ENCODE assay signal across 1 cellular context in the genomic region with DNA sequence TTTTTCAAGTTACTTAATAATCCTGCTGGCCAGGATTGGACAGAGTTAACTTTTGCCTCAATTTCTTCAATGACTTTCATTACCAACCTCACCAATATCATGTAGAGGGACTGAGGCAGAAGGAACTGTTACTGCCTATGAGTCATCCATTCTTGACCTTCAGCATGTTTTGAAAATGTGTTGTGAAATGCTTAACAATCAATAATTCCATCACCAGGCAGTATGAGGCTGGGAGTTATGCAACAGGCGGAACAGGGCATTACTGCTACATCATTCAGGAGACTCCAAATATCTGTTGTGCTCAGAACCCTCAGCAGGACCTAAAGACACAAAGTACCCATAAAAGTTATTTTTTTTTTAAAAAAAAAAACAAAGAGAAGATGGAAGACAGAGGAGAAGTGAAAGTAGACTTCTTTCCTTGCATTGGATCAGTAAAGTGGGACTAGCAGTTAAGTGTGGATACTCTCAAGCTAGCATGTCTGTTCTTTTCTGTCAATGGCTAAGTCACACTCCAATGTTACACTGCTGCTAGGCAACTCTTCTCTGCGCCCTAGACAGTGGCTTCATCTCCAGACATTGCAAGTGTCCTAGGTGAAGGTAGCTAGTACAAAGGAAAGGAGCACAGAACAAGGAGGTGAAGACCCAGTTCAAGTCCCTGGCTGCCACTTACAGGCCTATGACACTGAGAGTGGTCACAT.
A peak's percentile ranks its signal among the peaks of the same experiment; 100 is the strongest.
TF ChIP-seq lines count a peak whose summit lies in the region.

No MANE protein-coding gene starts in this region.

TF ChIP-seq in HepG2, 621 proteins besides CTCF, POLR2A, EP300 and RAD21 (continued from another document and continues in another):
- TF ChIP-seq ZNF580 (CRISPR knock-in tag; IDR thresholded peaks at IDR 0.05; ENCODE audit: borderline replicate concordance, low read depth) (no peak), CHD2 (IDR thresholded peaks at IDR 0.05; ENCODE audit: low read depth, low read length) (no peak), SNAPC2 (CRISPR knock-in tag; IDR thresholded peaks at IDR 0.05) (no peak), HINFP (CRISPR knock-in tag; IDR thresholded peaks at IDR 0.05; ENCODE audit: low read depth) (no peak), ZNF788 (CRISPR knock-in tag; IDR thresholded peaks at IDR 0.05; ENCODE audit: borderline replicate concordance) (no peak), NRL (CRISPR knock-in tag; IDR thresholded peaks at IDR 0.05; ENCODE audit: borderline replicate concordance) (no peak), KLF9 (CRISPR knock-in tag; IDR thresholded peaks at IDR 0.05; ENCODE audit: low read depth) (no peak), SMARCE1 (IDR thresholded peaks at IDR 0.05; ENCODE audit: borderline replicate concordance) (0 out of 2 replicates have a peak, but pooled peaks have one; percentile 61), ETS1 (CRISPR knock-in tag; IDR thresholded peaks at IDR 0.05) (no peak), ZBTB7A (CRISPR knock-in tag; IDR thresholded peaks at IDR 0.05) (no peak), SIX1 (CRISPR knock-in tag; IDR thresholded peaks at IDR 0.05; ENCODE audit: borderline replicate concordance) (0 out of 2 replicates have a peak, but pooled peaks have one; percentile 31), ZNF101 (CRISPR knock-in tag; IDR thresholded peaks at IDR 0.05; ENCODE audit: borderline replicate concordance, low read depth) (no peak), ZNF672 (CRISPR knock-in tag; IDR thresholded peaks at IDR 0.05) (no peak), FOXC1 (CRISPR knock-in tag; IDR thresholded peaks at IDR 0.05; ENCODE audit: borderline replicate concordance) (no peak), ZNF503 (CRISPR knock-in tag; IDR thresholded peaks at IDR 0.05) (peak; percentile 67; the same call in 1 of the 2 replicates), ATM (IDR thresholded peaks at IDR 0.05; ENCODE audit: borderline replicate concordance) (no peak), ZNF263 (CRISPR knock-in tag; IDR thresholded peaks at IDR 0.05) (no peak), BCL3 (CRISPR knock-in tag; IDR thresholded peaks at IDR 0.05) (no peak), U2AF2 (IDR thresholded peaks at IDR 0.05; ENCODE audit: low read depth, low read length) (no peak), NR2F2 (IDR thresholded peaks at IDR 0.05; ENCODE audit: borderline replicate concordance, low read depth) (peak; percentile 55; the same call in 1 of the 2 replicates), ZFP1 (CRISPR knock-in tag; IDR thresholded peaks at IDR 0.05) (0 out of 2 replicates have a peak, but pooled peaks have one; percentile 65), ZNF441 (CRISPR knock-in tag; IDR thresholded peaks at IDR 0.05; ENCODE audit: borderline replicate concordance) (peak; percentile 76; the same call in 1 of the 2 replicates), ZNF883 (CRISPR knock-in tag; IDR thresholded peaks at IDR 0.05; ENCODE audit: not compliant biosample characterization) (no peak), ETV5 (CRISPR knock-in tag; IDR thresholded peaks at IDR 0.05; ENCODE audit: borderline replicate concordance) (peak; percentile 71; the same call in 1 of the 2 replicates), BHLHE40 (IDR thresholded peaks at IDR 0.05; ENCODE audit: low read length) (no peak), ZNF775 (CRISPR knock-in tag; IDR thresholded peaks at IDR 0.05; ENCODE audit: borderline replicate concordance) (0 out of 2 replicates have a peak, but pooled peaks have one; percentile 35), PHF20 (CRISPR knock-in tag; IDR thresholded peaks at IDR 0.05) (no peak), CSRNP1 (CRISPR knock-in tag; IDR thresholded peaks at IDR 0.05) (no peak), FOSL1 (CRISPR knock-in tag; IDR thresholded peaks at IDR 0.05; ENCODE audit: borderline replicate concordance) (peak; percentile 91; the same call in 1 of the 2 replicates), EEA1 (CRISPR knock-in tag; IDR thresholded peaks at IDR 0.05; ENCODE audit: borderline replicate concordance) (no peak), TMF1 (CRISPR knock-in tag; IDR thresholded peaks at IDR 0.05; ENCODE audit: low read depth) (no peak), NFKBIZ (CRISPR knock-in tag; IDR thresholded peaks at IDR 0.05) (peak; percentile 78; the same call in 1 of the 2 replicates), HNF1A (IDR thresholded peaks at IDR 0.05; ENCODE audit: low read depth) (0 out of 2 replicates have a peak, but pooled peaks have one; percentile 29), HNF1A (CRISPR knock-in tag; IDR thresholded peaks at IDR 0.05; ENCODE audit: borderline replicate concordance) (0 out of 2 replicates have a peak, but pooled peaks have one; percentile 34)
- TF ChIP-seq, protein P1, sequence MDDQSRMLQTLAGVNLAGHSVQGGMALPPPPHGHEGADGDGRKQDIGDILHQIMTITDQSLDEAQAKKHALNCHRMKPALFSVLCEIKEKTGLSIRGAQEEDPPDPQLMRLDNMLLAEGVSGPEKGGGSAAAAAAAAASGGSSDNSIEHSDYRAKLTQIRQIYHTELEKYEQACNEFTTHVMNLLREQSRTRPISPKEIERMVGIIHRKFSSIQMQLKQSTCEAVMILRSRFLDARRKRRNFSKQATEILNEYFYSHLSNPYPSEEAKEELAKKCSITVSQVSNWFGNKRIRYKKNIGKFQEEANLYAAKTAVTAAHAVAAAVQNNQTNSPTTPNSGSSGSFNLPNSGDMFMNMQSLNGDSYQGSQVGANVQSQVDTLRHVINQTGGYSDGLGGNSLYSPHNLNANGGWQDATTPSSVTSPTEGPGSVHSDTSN (CRISPR knock-in tag; IDR thresholded peaks at IDR 0.05; ENCODE audit: borderline replicate concordance) = no peak
